Comparison of ENCODE assay signal across 15 cellular contexts in the genomic region with DNA sequence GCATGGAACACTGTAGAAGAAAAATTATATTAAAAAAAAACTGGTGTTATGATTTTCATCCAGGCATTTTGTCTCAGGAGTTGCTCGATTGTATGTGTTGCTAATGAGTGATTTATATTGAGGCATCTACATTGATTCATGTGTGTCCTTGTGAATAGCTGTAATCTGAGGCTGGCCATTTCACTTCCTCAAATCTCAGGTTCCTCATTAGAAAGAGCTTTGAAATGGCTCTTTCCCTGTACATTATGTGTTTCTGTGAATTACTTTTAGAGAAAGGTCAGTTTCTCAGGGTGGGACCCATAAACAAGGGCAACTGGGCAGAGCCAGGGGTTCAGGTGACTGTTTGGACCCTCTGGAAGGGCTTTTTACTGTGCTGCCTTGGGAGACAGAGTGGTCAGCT. TPM values are rescaled to one million over a fixed set of nuclear protein-coding genes. Genes with fewer than 3 reads are reported as not detected.
DNase-seq lines count a peak whose midpoint lies in the region; ATAC-seq and TF ChIP-seq lines count a peak whose summit lies in the region.
"Had no signal": no experiment of that assay in that cellular context is flagged by ENCODE, and none has a peak within 500 bp of the region (broad histone marks: within the 10 kb centered on the region; RNA-seq: fewer than 3 reads in every experiment).

No MANE protein-coding gene starts in this region.

- no peak overlapping the region for H3K27ac ChIP-seq in CD8-positive, alpha-beta T cell (ENCODE audit: low read depth, low read length)
- no peak overlapping the region for H3K27ac ChIP-seq in hepatocyte
- H3K27ac ChIP-seq: prostate gland, testis had no signal

- intact Hi-C loops in CD8-positive, alpha-beta T cell (cut with DNase I, micrococcal nuclease): loop anchor here (2.0 to 5.0 kb wide), 8 partner anchors 39 to 476 kb away; no protein-coding TSS in a partner anchor

- H3K27me3 ChIP-seq in CD8-positive, alpha-beta T cell (ENCODE audit: insufficient read depth, low read length): no peaks in the 10 kb centered on the region
- peaks cover 4% of the 10 kb centered on the region for H3K27me3 ChIP-seq in hepatocyte
- H3K27me3 ChIP-seq: Peyer's patch, testis had no signal

- no peaks in the 10 kb centered on the region for H3K79me2 ChIP-seq in hepatocyte

- H3K27me3 Mint-ChIP-seq in CD8-positive, alpha-beta T cell (ENCODE audit: low read depth): no peaks in the 10 kb centered on the region

- WGBS in hepatocyte (ENCODE audit: low lambda C conversion rate, missing lambda C conversion rate): 90% methylated on average over 1 of the region's 1 CpG

- peak overlapping the region; percentile 94 for H3K4me2 ChIP-seq in hepatocyte

- peaks cover 51% of the 10 kb centered on the region for H3K4me1 Mint-ChIP-seq in CD8-positive, alpha-beta T cell (ENCODE audit: low read depth)

- H4K20me1 ChIP-seq in hepatocyte (ENCODE audit: insufficient read depth, poor library complexity, severe bottlenecking): no peaks in the 10 kb centered on the region

- no peak for ATAC-seq in CD8-positive, alpha-beta T cell
- ATAC-seq in GM19351 (IDR thresholded peaks at IDR 0.05; ENCODE audit: unreplicated experiment): peak; percentile 32
- no peak for ATAC-seq in HG03354 (IDR thresholded peaks at IDR 0.05; ENCODE audit: poor library complexity, severe bottlenecking, unreplicated experiment)

- H3K36me3 Mint-ChIP-seq in CD8-positive, alpha-beta T cell: peaks cover 13% of the 10 kb centered on the region

- CTCF ChIA-PET in CD8-positive, alpha-beta T cell (lab: Charles Lee): interaction anchor here (0.9 to 3.1 kb wide), 6 partner anchors 10 to 338 kb away, joined by 3 to 19 read pairs (median 10); no protein-coding TSS in a partner anchor

- peak overlapping the region; percentile 75 for H3K27ac Mint-ChIP-seq in CD8-positive, alpha-beta T cell

- TF ChIP-seq CTCF in CD8-positive, alpha-beta T cell (IDR thresholded peaks at IDR 0.05): no peak
- no peak for TF ChIP-seq CTCF in hepatocyte (IDR thresholded peaks at IDR 0.05; ENCODE audit: poor library complexity)

- no peaks in the 10 kb centered on the region for H3K9me3 Mint-ChIP-seq in CD8-positive, alpha-beta T cell

- no peak overlapping the region for H3K4me3 ChIP-seq in CD8-positive, alpha-beta T cell (ENCODE audit: low read depth, low read length)
- H3K4me3 ChIP-seq in hepatocyte: no peak overlapping the region
- H3K4me3 ChIP-seq: prostate gland, testis had no signal

- no peaks in the 10 kb centered on the region for H3K9me3 ChIP-seq in CD8-positive, alpha-beta T cell (ENCODE audit: low read length)
- H3K9me3 ChIP-seq in hepatocyte (ENCODE audit: low read depth): no peaks in the 10 kb centered on the region
- H3K9me3 ChIP-seq: Peyer's patch, prostate gland, testis had no signal

- POLR2A ChIA-PET in CD8-positive, alpha-beta T cell (lab: Charles Lee): interaction anchor here (0.6 to 1.0 kb wide), 4 partner anchors 14 to 848 kb away, joined by 3 to 4 read pairs (median 3); no protein-coding TSS in a partner anchor

- peaks cover 14% of the 10 kb centered on the region for H3K4me1 ChIP-seq in CD8-positive, alpha-beta T cell (ENCODE audit: insufficient read depth, low read length)
- no peaks in the 10 kb centered on the region for H3K4me1 ChIP-seq in hepatocyte (ENCODE audit: insufficient read depth)
- H3K4me1 ChIP-seq: prostate gland, testis had no signal

- DNase-seq in CD8-positive, alpha-beta T cell: no peak
- DNase-seq in OCI-M1 (lab: John Stamatoyannopoulos, UW) (peak; percentile 68), hepatocyte (ENCODE audit: low spot score) (no peak), GM03348 (ENCODE audit: low spot score) (no peak), NCI-H524 (lab: John Stamatoyannopoulos, UW) (no peak), NCI-H345 (lab: John Stamatoyannopoulos, UW) (no peak)
- DNase-seq: activated CD4-positive, CD25-positive, alpha-beta regulatory T cell treated with anti-CD3 and anti-CD28 coated beads, Interleukin-2, amount 50 U/mL, for 72 hours; aorta; NCI-H1930; testis had no signal

- no peak overlapping the region for H2AFZ ChIP-seq in hepatocyte

- H3K36me3 ChIP-seq in CD8-positive, alpha-beta T cell (ENCODE audit: insufficient read depth, low read length): no peaks in the 10 kb centered on the region
- H3K36me3 ChIP-seq in hepatocyte (replicated peaks; ENCODE audit: insufficient read depth, low read depth): no peaks in the 10 kb centered on the region
- H3K36me3 ChIP-seq: Peyer's patch, prostate gland had no signal

- no peaks in the 10 kb centered on the region for H3K9me2 ChIP-seq in hepatocyte (replicated peaks; ENCODE audit: insufficient read depth)

- H3K4me3 Mint-ChIP-seq in CD8-positive, alpha-beta T cell: peak overlapping the region; percentile 95

RNA-seq across cellular contexts. Expression of a gene that starts 2.4 kb away (rescaled TPM):
- total RNA-seq in CD8-positive, alpha-beta T cell: 1 to 10 TPM; 7.0 to 7.7 TPM
- total RNA-seq in hepatocyte: 19.3 and 25.5 TPM in 2 replicates
- polyA plus RNA-seq in hepatocyte: 17.1 and 19.7 TPM in 2 replicates

RNA-seq across cellular contexts. Expression of a gene that starts 46.6 kb away (rescaled TPM):
- not detected for total RNA-seq in CD8-positive, alpha-beta T cell
- total RNA-seq in hepatocyte: 13.1 and 15.6 TPM in 2 replicates
- polyA plus RNA-seq in hepatocyte: 5.2 and 6.0 TPM in 2 replicates
- total RNA-seq: HT1080 had no signal

Comparison
In these comparisons a context has a peak if more than half of its experiments do, and no peak if none do; other contexts are left out.
1. RNA of a gene that starts 46.6 kb away (total RNA-seq): 13.1 to 15.6 TPM in hepatocyte; not detected in CD8-positive, alpha-beta T cell; every median in the first group is over 10 times any median in the second.